Comparison of ENCODE assay signal across 11 cellular contexts in the genomic region with DNA sequence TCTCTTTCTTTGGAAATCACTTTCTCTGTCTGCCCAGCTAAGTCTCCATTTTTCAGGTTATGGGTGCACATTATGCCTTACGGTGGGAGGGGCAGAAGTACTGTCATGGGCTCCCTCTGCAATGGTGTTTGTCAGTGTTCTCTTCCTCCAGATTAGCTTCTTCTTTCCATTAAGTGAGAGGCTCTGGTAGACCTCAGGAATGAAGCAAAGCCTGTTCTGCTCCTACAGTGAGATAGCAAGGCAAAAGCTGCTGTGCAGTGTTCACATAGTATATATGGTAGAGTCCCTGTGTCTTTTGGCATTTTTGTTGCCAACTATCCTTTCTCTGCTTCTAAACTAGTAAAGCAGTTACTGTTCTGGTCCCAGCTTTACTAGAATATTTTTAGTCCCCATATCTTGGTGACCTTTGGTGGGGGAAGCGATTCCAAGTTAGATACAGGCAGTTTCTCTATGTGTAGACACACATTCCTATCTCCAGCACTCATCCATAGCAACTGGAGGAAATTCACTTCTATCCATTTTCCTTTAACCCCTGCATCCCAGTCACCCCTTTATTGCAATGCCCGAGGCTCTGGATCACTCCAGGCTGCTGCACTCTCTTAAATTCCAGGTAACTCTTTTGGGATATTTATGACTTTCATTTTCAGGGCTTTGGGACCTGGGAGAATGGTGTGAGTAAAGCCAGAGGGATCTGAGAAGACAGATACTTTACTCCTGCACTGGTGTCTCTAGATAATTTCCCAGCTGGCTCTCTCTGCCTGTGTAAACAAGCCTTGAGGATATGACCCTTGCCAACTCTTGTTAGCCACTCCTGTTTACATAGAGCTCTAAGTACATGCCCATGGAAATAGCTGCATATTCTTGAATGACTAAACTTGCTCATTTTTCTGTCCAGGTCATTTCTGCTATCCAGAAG. TPM values are rescaled to one million over a fixed set of nuclear protein-coding genes. Genes with fewer than 3 reads are reported as not detected.
DNase-seq lines count a peak whose midpoint lies in the region; ATAC-seq and TF ChIP-seq lines count a peak whose summit lies in the region.
"Had no signal": no experiment of that assay in that cellular context is flagged by ENCODE, and none has a peak within 500 bp of the region (broad histone marks: within the 10 kb centered on the region; RNA-seq: fewer than 3 reads in every experiment).

No MANE protein-coding gene starts in this region.

- H4K8ac ChIP-seq in mesenchymal stem cell (ENCODE audit: low read length), result peak overlapping the region; percentile 80

- WGBS in mesenchymal stem cell, result 0% methylated on average over 2 of the region's 3 CpGs

- H3K4me2 ChIP-seq in mesenchymal stem cell (ENCODE audit: low read length, poor library complexity, severe bottlenecking), result peak overlapping the region; percentile 57

- POLR2A ChIA-PET in AG04449 (lab: Yijun Ruan, JAX), result interaction anchor here (0.6 to 2.8 kb wide), 4 partner anchors 15 to 614 kb away, joined by 3 to 9 read pairs (median 6); partner anchors contain the start of genes FHIP1B and TRIM5

- no peak overlapping the region for H2AFZ ChIP-seq in mesenchymal stem cell (ENCODE audit: low read depth, low read length)

- H3K9me3 ChIP-seq in mesenchymal stem cell (ENCODE audit: control insufficient read depth, low read length), result no peaks in the 10 kb centered on the region
- no peaks in the 10 kb centered on the region for H3K9me3 ChIP-seq in effector memory CD4-positive, alpha-beta T cell (ENCODE audit: control insufficient read depth, low read length)

- H3K4ac ChIP-seq in mesenchymal stem cell (ENCODE audit: low read depth in 1 of 2, low read length in 2 of 2), result peak overlapping the region in 1 of 2 experiments; percentile 6

- H2BK15ac ChIP-seq in mesenchymal stem cell (ENCODE audit: low read depth, poor library complexity, severe bottlenecking), result peak overlapping the region; percentile 67

- no peak overlapping the region for H3K14ac ChIP-seq in mesenchymal stem cell (ENCODE audit: low read length in 2 of 2)

- peak overlapping the region; percentile 74 for H3K27ac ChIP-seq in mesenchymal stem cell (ENCODE audit: low read length, poor library complexity, severe bottlenecking)
- H3K27ac ChIP-seq in effector memory CD4-positive, alpha-beta T cell (ENCODE audit: insufficient read depth, low read length, poor library complexity, severe bottlenecking), result no peak overlapping the region

- ATAC-seq in HG03095 (IDR thresholded peaks at IDR 0.05; ENCODE audit: unreplicated experiment), result no peak

- H3K27me3 ChIP-seq in mesenchymal stem cell (ENCODE audit: control insufficient read depth in 1 of 2, insufficient read depth in 1 of 2, low read length in 2 of 2), result no peaks in the 10 kb centered on the region
- no peaks in the 10 kb centered on the region for H3K27me3 ChIP-seq in effector memory CD4-positive, alpha-beta T cell (replicated peaks; ENCODE audit: control insufficient read depth, insufficient read depth, low read length, poor library complexity, severe bottlenecking)

- H2BK120ac ChIP-seq in mesenchymal stem cell (ENCODE audit: low read depth, low read length), result peak overlapping the region; percentile 19

- H3K4me3 ChIP-seq in AG04449 (ENCODE audit: low read depth, low read length), result no peak overlapping the region; the same call in 1 of the 2 replicates
- H3K4me3 ChIP-seq in mesenchymal stem cell (ENCODE audit: insufficient read depth in 1 of 2, low read depth in 1 of 2, low read length in 2 of 2), result peak overlapping the region in 1 of 2 experiments; percentile 32
- no peak overlapping the region for H3K4me3 ChIP-seq in effector memory CD4-positive, alpha-beta T cell (ENCODE audit: insufficient read depth, low read depth, low read length, poor library complexity, severe bottlenecking)

- no peak overlapping the region for H3K23ac ChIP-seq in mesenchymal stem cell (ENCODE audit: low read length in 2 of 2)

- no peak for TF ChIP-seq CTCF in AG04449 (IDR thresholded peaks at IDR 0.05; ENCODE audit: insufficient read depth, low read length, missing control alignments)

- no peaks in the 10 kb centered on the region for H3K36me3 ChIP-seq in mesenchymal stem cell (ENCODE audit: control insufficient read depth in 1 of 2, insufficient read depth in 2 of 2, low read depth in 1 of 2, low read length in 2 of 2)
- H3K36me3 ChIP-seq in effector memory CD4-positive, alpha-beta T cell (ENCODE audit: control insufficient read depth, insufficient read depth, low read length), result no peaks in the 10 kb centered on the region

- H3K18ac ChIP-seq in mesenchymal stem cell (ENCODE audit: low read depth in 1 of 2, low read length in 2 of 2), result peak overlapping the region; percentile 44 to 86

- CTCF ChIA-PET in AG04449 (lab: Yijun Ruan, JAX), result interaction anchor here (1.0 to 5.8 kb wide), 5 partner anchors 9 to 64 kb away, joined by 3 to 29 read pairs (median 4); partner anchors contain the start of gene TRIM5

- H4K91ac ChIP-seq in mesenchymal stem cell (ENCODE audit: low read length), result peak overlapping the region; percentile 86

- peak; percentile 92 for DNase-seq in AG04449 (ENCODE audit: low read depth, low spot score)
- DNase-seq in HuH-7 (ENCODE audit: low spot score), result peak; percentile 49
- peak; percentile 4 to 96 for DNase-seq in dermis microvascular lymphatic vessel endothelial cell (ENCODE audit: low read depth in 2 of 2)
- peak; percentile 94 for DNase-seq in mesenchymal stem cell
- no peak for DNase-seq in RPMI8226
- no peak for DNase-seq in SKM-1 (lab: John Stamatoyannopoulos, UW; ENCODE audit: unreplicated experiment)
- no peak for DNase-seq in effector memory CD4-positive, alpha-beta T cell
- DNase-seq: erythroblast, retina had no signal

- H3K9ac ChIP-seq in mesenchymal stem cell (ENCODE audit: low read length), result peak overlapping the region; percentile 53

- H2BK5ac ChIP-seq in mesenchymal stem cell (ENCODE audit: low read depth, low read length, poor library complexity, severe bottlenecking), result no peak overlapping the region

- H2BK12ac ChIP-seq in mesenchymal stem cell (ENCODE audit: low read length in 2 of 2), result peak overlapping the region; percentile 51 to 95

- H3K4me1 ChIP-seq in mesenchymal stem cell (ENCODE audit: control insufficient read depth, insufficient read depth, low read depth, low read length), result peaks cover 7% of the 10 kb centered on the region
- H3K4me1 ChIP-seq in effector memory CD4-positive, alpha-beta T cell (ENCODE audit: control insufficient read depth, insufficient read depth, low read length, poor library complexity, severe bottlenecking), result peaks cover 16% of the 10 kb centered on the region

- no peak overlapping the region for H2AK5ac ChIP-seq in mesenchymal stem cell (ENCODE audit: low read length, severe bottlenecking)

- H3K79me1 ChIP-seq in mesenchymal stem cell (replicated peaks; ENCODE audit: low read length, poor library complexity, severe bottlenecking), result no peaks in the 10 kb centered on the region

RNA-seq across cellular contexts. Expression of gene TRIM34, which starts 3.9 kb away (rescaled TPM):
- 8.0 and 8.1 TPM in 2 replicates for total RNA-seq in dermis microvascular lymphatic vessel endothelial cell
- polyA plus RNA-seq in mesenchymal stem cell (2013, experiment 1 of 2), result 7.6 TPM
- polyA plus RNA-seq in mesenchymal stem cell (2013, experiment 2 of 2), result 6.9 TPM

RNA-seq across cellular contexts. Expression of gene TRIM6, which starts 24.4 kb away (rescaled TPM):
- total RNA-seq in dermis microvascular lymphatic vessel endothelial cell, result 0.38 and 3.9 TPM in 2 replicates
- polyA plus RNA-seq in mesenchymal stem cell (2013, experiment 1 of 2), result 8.5 TPM
- 8.8 TPM for polyA plus RNA-seq in mesenchymal stem cell (2013, experiment 2 of 2)

RNA-seq across cellular contexts. Expression of gene OR52B6, which starts 40.2 kb away (rescaled TPM):
- not detected in 2 replicates for total RNA-seq in dermis microvascular lymphatic vessel endothelial cell
- not detected for polyA plus RNA-seq in mesenchymal stem cell (2013, experiment 1 of 2)
- not detected for polyA plus RNA-seq in mesenchymal stem cell (2013, experiment 2 of 2)
- total RNA-seq: temporal lobe had no signal

Comparison
In these comparisons a context has a peak if more than half of its experiments do, and no peak if none do; other contexts are left out.
1. DNase-seq: peak in AG04449 (single experiment), HuH-7 (single experiment), dermis microvascular lymphatic vessel endothelial cell (2 of 2) and mesenchymal stem cell (single experiment); none in RPMI8226 (single experiment), SKM-1 (single experiment) and effector memory CD4-positive, alpha-beta T cell (0 of 3).